ENCODE assay signal across 9 cellular contexts in genomic region chr4:2813446-2814405, GRCh38. TPM values are rescaled to one million over a fixed set of nuclear protein-coding genes. Genes with fewer than 3 reads are reported as not detected.
A peak's percentile ranks its signal among the peaks of the same experiment; 100 is the strongest.
DNase-seq lines count a peak whose midpoint lies in the region; ATAC-seq and TF ChIP-seq lines count a peak whose summit lies in the region.
"Had no signal": no experiment of that assay in that cellular context is flagged by ENCODE, and none has a peak within 500 bp of the region (broad histone marks: within the 10 kb centered on the region; RNA-seq: fewer than 3 reads in every experiment).

No MANE protein-coding gene starts in this region.

- peak; percentile 26 for ATAC-seq in activated CD4-positive, alpha-beta T cell treated with anti-CD3 and anti-CD28 coated beads for 36 hours
- ATAC-seq in T-cell (replicated peaks in 1 of 4) (peak in 1 of 4 experiments; percentile 6), GM21515 (IDR thresholded peaks at IDR 0.05; ENCODE audit: unreplicated experiment) (no peak), GM18505 (IDR thresholded peaks at IDR 0.05; ENCODE audit: unreplicated experiment) (no peak)
- ATAC-seq in stimulated activated naive CD8-positive, alpha-beta T cell treated with anti-CD3 and anti-CD28 coated beads, Interleukin-15, amount 100 ng/mL, for 72 hours = no peak

- no peaks in the 10 kb centered on the region for H3K27me3 Mint-ChIP-seq in activated CD4-positive, alpha-beta T cell treated with anti-CD3 and anti-CD28 coated beads for 36 hours
- H3K27me3 Mint-ChIP-seq in T-cell (no peaks in the 10 kb centered on the region), immature natural killer cell (ENCODE audit: low read depth in 3 of 3) (peaks cover 5 to 18% (median 5%) of the 10 kb centered on the region in 3 donors)
- H3K27me3 Mint-ChIP-seq in stimulated activated naive CD8-positive, alpha-beta T cell treated with anti-CD3 and anti-CD28 coated beads, Interleukin-15, amount 100 ng/mL, for 72 hours = no peaks in the 10 kb centered on the region

- peak overlapping the region; percentile 97 for H3K27ac Mint-ChIP-seq in activated CD4-positive, alpha-beta T cell treated with anti-CD3 and anti-CD28 coated beads for 36 hours
- peak overlapping the region; percentile 99 to 100 for H3K27ac Mint-ChIP-seq in T-cell
- H3K27ac Mint-ChIP-seq in immature natural killer cell = peak overlapping the region; percentile 85 to 99 (median 88)
- peak overlapping the region in 1 of 2 donors; percentile 91 for H3K27ac Mint-ChIP-seq in stimulated activated naive CD8-positive, alpha-beta T cell treated with anti-CD3 and anti-CD28 coated beads, Interleukin-15, amount 100 ng/mL, for 72 hours

- H3K4me3 Mint-ChIP-seq in activated CD4-positive, alpha-beta T cell treated with anti-CD3 and anti-CD28 coated beads for 36 hours = peak overlapping the region; percentile 96
- peak overlapping the region; percentile 89 to 94 (median 93) for H3K4me3 Mint-ChIP-seq in T-cell
- peak overlapping the region; percentile 87 to 99 (median 88) for H3K4me3 Mint-ChIP-seq in immature natural killer cell
- peak overlapping the region; percentile 90 to 97 for H3K4me3 Mint-ChIP-seq in stimulated activated naive CD8-positive, alpha-beta T cell treated with anti-CD3 and anti-CD28 coated beads, Interleukin-15, amount 100 ng/mL, for 72 hours

- DNase-seq in activated CD4-positive, alpha-beta T cell treated with anti-CD3 and anti-CD28 coated beads for 36 hours = no peak
- no peak for DNase-seq in activated CD4-positive, alpha-beta T cell treated with anti-CD3 and anti-CD28 coated beads, Interleukin-2, amount 50 U/mL, for 4 hours
- DNase-seq in T-cell (no peak), immature natural killer cell (peak; percentile 41 to 62 (median 57)), foreskin melanocyte (no peak)
- DNase-seq in stimulated activated naive CD8-positive, alpha-beta T cell treated with anti-CD3 and anti-CD28 coated beads, Interleukin-15, amount 100 ng/mL, for 72 hours = no peak
- DNase-seq: T-helper 9 cell had no signal

- CTCF ChIA-PET in activated CD4-positive, alpha-beta T cell treated with anti-CD3 and anti-CD28 coated beads for 36 hours (lab: Charles Lee) = interaction anchor here (0.6 to 2.2 kb wide), 2 partner anchors 50 to 58 kb away, joined by 4 to 10 read pairs; no protein-coding TSS in a partner anchor
- CTCF ChIA-PET in T-cell (lab: Charles Lee) = interaction anchor here in 1 of 2 donors (0.9 kb wide), 1 partner anchor 35 kb away, joined by 3 read pairs; no protein-coding TSS in a partner anchor

- intact Hi-C loops in activated CD4-positive, alpha-beta T cell treated with anti-CD3 and anti-CD28 coated beads for 36 hours (cut with DNase I, micrococcal nuclease) = loop anchor here in 1 of 2 experiments (5.0 kb wide), 1 partner anchor 41 kb away; no protein-coding TSS in a partner anchor

- POLR2A ChIA-PET in activated CD4-positive, alpha-beta T cell treated with anti-CD3 and anti-CD28 coated beads for 36 hours (lab: Charles Lee) = interaction anchor here (0.7 to 2.1 kb wide), 4 partner anchors 32 to 273 kb away, joined by 3 to 6 read pairs (median 3); no protein-coding TSS in a partner anchor
- POLR2A ChIA-PET in T-cell (lab: Charles Lee) = no interaction called here

- peaks cover 35% of the 10 kb centered on the region for H3K36me3 Mint-ChIP-seq in activated CD4-positive, alpha-beta T cell treated with anti-CD3 and anti-CD28 coated beads for 36 hours (ENCODE audit: low read depth)
- H3K36me3 Mint-ChIP-seq in T-cell = peaks cover 8% of the 10 kb centered on the region
- peaks cover 10 to 14% (median 11%) of the 10 kb centered on the region in 3 donors for H3K36me3 Mint-ChIP-seq in immature natural killer cell

- H3K9me3 Mint-ChIP-seq in activated CD4-positive, alpha-beta T cell treated with anti-CD3 and anti-CD28 coated beads for 36 hours (ENCODE audit: low read depth) = no peaks in the 10 kb centered on the region
- H3K9me3 Mint-ChIP-seq in T-cell (no peaks in the 10 kb centered on the region), immature natural killer cell (no peaks in the 10 kb centered on the region)
- peaks cover 0 to 5% of the 10 kb centered on the region in 2 donors for H3K9me3 Mint-ChIP-seq in stimulated activated naive CD8-positive, alpha-beta T cell treated with anti-CD3 and anti-CD28 coated beads, Interleukin-15, amount 100 ng/mL, for 72 hours

- H3K4me1 Mint-ChIP-seq in activated CD4-positive, alpha-beta T cell treated with anti-CD3 and anti-CD28 coated beads for 36 hours = peaks cover 53% of the 10 kb centered on the region
- H3K4me1 Mint-ChIP-seq in T-cell = peaks cover 54 to 71% (median 61%) of the 10 kb centered on the region in 3 donors
- H3K4me1 Mint-ChIP-seq in immature natural killer cell = peaks cover 58 to 64% of the 10 kb centered on the region in 2 donors
- peaks cover 78% of the 10 kb centered on the region for H3K4me1 Mint-ChIP-seq in stimulated activated naive CD8-positive, alpha-beta T cell treated with anti-CD3 and anti-CD28 coated beads, Interleukin-15, amount 100 ng/mL, for 72 hours

- no peak for TF ChIP-seq POLR2A in GM18505 (IDR thresholded peaks at IDR 0.05; ENCODE audit: borderline replicate concordance, extremely low read depth, insufficient read depth, insufficient read length)

RNA-seq across cellular contexts. Expression of gene SH3BP2, which starts 20.8 kb away (rescaled TPM):
- total RNA-seq in activated CD4-positive, alpha-beta T cell treated with anti-CD3 and anti-CD28 coated beads for 36 hours = 10 to 100 TPM; 63.3 to 68.3 TPM
- total RNA-seq in T-cell = 10 to 100 TPM; 44.0 to 68.2 (median 49.7) TPM
- polyA plus RNA-seq in immature natural killer cell = 10 to 100 TPM; 12.6 to 71.0 (median 22.7) TPM

RNA-seq across cellular contexts. Expression of gene ADD1, which starts 29.9 kb away (rescaled TPM):
- total RNA-seq in activated CD4-positive, alpha-beta T cell treated with anti-CD3 and anti-CD28 coated beads for 36 hours = 100 to 1,000 TPM; 196 to 206 TPM
- total RNA-seq in T-cell = 100 to 1,000 TPM; 241 to 274 (median 256) TPM
- polyA plus RNA-seq in immature natural killer cell = 100 to 1,000 TPM; 207 to 318 (median 314) TPM

RNA-seq across cellular contexts. Expression of gene TNIP2, which starts 57.6 kb away (rescaled TPM):
- 10 to 100 TPM; 50.6 to 59.4 TPM for total RNA-seq in activated CD4-positive, alpha-beta T cell treated with anti-CD3 and anti-CD28 coated beads for 36 hours
- total RNA-seq in T-cell = 10 to 100 TPM; 39.5 to 65.3 (median 59.1) TPM
- 10 to 100 TPM; 35.1 to 43.7 (median 40.2) TPM for polyA plus RNA-seq in immature natural killer cell

Comparison
In these comparisons a context has a peak if more than half of its experiments do, and no peak if none do; other contexts are left out.
1. DNase-seq: peak in immature natural killer cell (3 of 3); none in activated CD4-positive, alpha-beta T cell treated with anti-CD3 and anti-CD28 coated beads for 36 hours (single experiment), activated CD4-positive, alpha-beta T cell treated with anti-CD3 and anti-CD28 coated beads, Interleukin-2, amount 50 U/mL, for 4 hours (0 of 2), T-cell (0 of 34), stimulated activated naive CD8-positive, alpha-beta T cell treated with anti-CD3 and anti-CD28 coated beads, Interleukin-15, amount 100 ng/mL, for 72 hours (0 of 2) and foreskin melanocyte (single experiment).
2. Peak in every context shown above with its lines, with median percentiles within 50 percentile points of each other: H3K4me3 Mint-ChIP-seq.